Comparison of ENCODE assay signal across 39 cellular contexts in genomic region chr5:122901346-122901745, GRCh38.
"Had no signal": no experiment of that assay in that cellular context is flagged by ENCODE, and none has a peak within 500 bp of the region (broad histone marks: within the 10 kb centered on the region; RNA-seq: fewer than 3 reads in every experiment).

No MANE protein-coding gene starts in this region.

- H3K4me3 ChIP-seq: adrenal gland, body of pancreas, breast epithelium, cardiac muscle cell had no signal

- H3K9me3 Mint-ChIP-seq: activated B cell treated with CpG ODN at 0.5 μM for 24 hours; activated CD4-positive, alpha-beta memory T cell treated with anti-CD3 and anti-CD28 coated beads for 36 hours; activated CD4-positive, alpha-beta T cell treated with anti-CD3 and anti-CD28 coated beads, Interleukin-2, amount 10 ng/mL, durations not matched to agents 24 days and 14 days; activated CD8-positive, alpha-beta T cell treated with anti-CD3 and anti-CD28 coated beads for 36 hours; activated naive CD4-positive, alpha-beta T cell treated with anti-CD3 and anti-CD28 coated beads for 36 hours; activated naive CD4-positive, alpha-beta T cell treated with anti-CD3 and anti-CD28 coated beads, Interleukin-2, amount 50 U/mL, for 72 hours; activated naive CD8-positive, alpha-beta T cell treated with anti-CD3 and anti-CD28 coated beads for 36 hours; activated T-cell treated with anti-CD3 and anti-CD28 coated beads, Interleukin-2, amount 50 U/mL, for 4 hours; activated T-cell treated with anti-CD3 and anti-CD28 coated beads, Interleukin-2, amount 50 U/mL, for 72 hours; activated T-helper 1 cell treated with anti-CD3 and anti-CD28 coated beads, Interleukin-12 subunit alpha, Interleukin-12 subunit beta, Interleukin-2, Interleukin-4 antibody, amounts not matched to agents 30 ng/mL and 10 ng/mL and 1 ng/mL, durations not matched to agents 14 hours and 24 hours and 36 hours; activated T-helper 17 cell treated with anti-CD3 and anti-CD28 coated beads, Interleukin-2, amount 50 U/mL, for 72 hours; central memory CD8-positive, alpha-beta T cell; T-cell; T-helper 2 cell treated with Interferon-gamma antibody and Interleukin-4, amounts not matched to agents 5 μg/mL and 100 μg/mL, for 36 hours had no signal

- H3K4me1 ChIP-seq: adrenal gland, body of pancreas, breast epithelium had no signal

- H3K27ac ChIP-seq: adrenal gland, body of pancreas, brain microvascular endothelial cell, breast epithelium, cardiac muscle cell, VCaP had no signal

- H3K27me3 Mint-ChIP-seq: activated B cell treated with CpG ODN at 0.5 μM for 24 hours; activated CD4-positive, alpha-beta memory T cell treated with anti-CD3 and anti-CD28 coated beads for 36 hours; activated T-helper 17 cell treated with anti-CD3 and anti-CD28 coated beads, Interleukin-2, amount 50 U/mL, for 72 hours; central memory CD8-positive, alpha-beta T cell; T-cell had no signal

- ATAC-seq: activated CD8-positive, alpha-beta T cell treated with anti-CD3 and anti-CD28 coated beads for 36 hours; activated naive CD4-positive, alpha-beta T cell treated with anti-CD3 and anti-CD28 coated beads, Interleukin-2, amount 50 U/mL, for 72 hours; activated T-cell treated with anti-CD3 and anti-CD28 coated beads, Interleukin-2, amount 50 U/mL, for 4 hours; activated T-cell treated with anti-CD3 and anti-CD28 coated beads, Interleukin-2, amount 50 U/mL, for 72 hours; body of pancreas had no signal

- H3K9me3 ChIP-seq: adrenal gland, body of pancreas, breast epithelium had no signal

- H3K27ac Mint-ChIP-seq: activated B cell treated with CpG ODN at 0.5 μM for 24 hours; activated CD4-positive, alpha-beta memory T cell treated with anti-CD3 and anti-CD28 coated beads for 36 hours; activated CD4-positive, alpha-beta T cell treated with anti-CD3 and anti-CD28 coated beads, Interleukin-2, amount 10 ng/mL, durations not matched to agents 24 days and 14 days; activated CD8-positive, alpha-beta T cell treated with anti-CD3 and anti-CD28 coated beads for 36 hours; activated naive CD4-positive, alpha-beta T cell treated with anti-CD3 and anti-CD28 coated beads for 36 hours; activated naive CD4-positive, alpha-beta T cell treated with anti-CD3 and anti-CD28 coated beads, Interleukin-2, amount 50 U/mL, for 72 hours; activated naive CD8-positive, alpha-beta T cell treated with anti-CD3 and anti-CD28 coated beads for 36 hours; activated T-cell treated with anti-CD3 and anti-CD28 coated beads, Interleukin-2, amount 50 U/mL, for 72 hours; activated T-helper 1 cell treated with anti-CD3 and anti-CD28 coated beads, Interleukin-12 subunit alpha, Interleukin-12 subunit beta, Interleukin-2, Interleukin-4 antibody, amounts not matched to agents 30 ng/mL and 10 ng/mL and 1 ng/mL, durations not matched to agents 14 hours and 24 hours and 36 hours; activated T-helper 17 cell treated with anti-CD3 and anti-CD28 coated beads, Interleukin-2, amount 50 U/mL, for 72 hours; T-cell; T-helper 2 cell treated with Interferon-gamma antibody and Interleukin-4, amounts not matched to agents 5 μg/mL and 100 μg/mL, for 36 hours had no signal

- H3K36me3 Mint-ChIP-seq: activated CD4-positive, alpha-beta memory T cell treated with anti-CD3 and anti-CD28 coated beads for 36 hours; activated naive CD4-positive, alpha-beta T cell treated with anti-CD3 and anti-CD28 coated beads, Interleukin-2, amount 50 U/mL, for 72 hours; activated naive CD8-positive, alpha-beta T cell treated with anti-CD3 and anti-CD28 coated beads for 36 hours; T-cell had no signal

- DNase-seq: activated B cell treated with CpG ODN at 0.5 μM for 24 hours; activated CD4-positive, alpha-beta memory T cell treated with anti-CD3 and anti-CD28 coated beads for 36 hours; activated CD4-positive, alpha-beta T cell treated with anti-CD3 and anti-CD28 coated beads for 4 hours; activated CD4-positive, alpha-beta T cell treated with anti-CD3 and anti-CD28 coated beads, Interleukin-2, amount 10 ng/mL, durations not matched to agents 24 days and 14 days; activated CD4-positive, alpha-beta T cell treated with anti-CD3 and anti-CD28 coated beads, Interleukin-2, amount 50 U/mL, for 1 hour; activated CD4-positive, alpha-beta T cell treated with anti-CD3 and anti-CD28 coated beads, Interleukin-2, amount 50 U/mL, for 4 hours; activated CD4-positive, CD25-positive, alpha-beta regulatory T cell treated with anti-CD3 and anti-CD28 coated beads, Interleukin-2, amount 50 U/mL, for 72 hours; activated CD8-positive, alpha-beta memory T cell treated with anti-CD3 and anti-CD28 coated beads, Interleukin-2, amount 50 U/mL, for 4 hours; activated CD8-positive, alpha-beta T cell treated with anti-CD3 and anti-CD28 coated beads for 36 hours; activated effector memory CD4-positive, alpha-beta T cell treated with anti-CD3 and anti-CD28 coated beads, Interleukin-2, amount 50 U/mL, for 16 hours; activated gamma-delta T cell treated with Interleukin-2 at 50 U/mL for 16 hours; activated naive CD4-positive, alpha-beta T cell; activated naive CD4-positive, alpha-beta T cell treated with anti-CD3 and anti-CD28 coated beads for 36 hours; activated naive CD4-positive, alpha-beta T cell treated with anti-CD3 and anti-CD28 coated beads, Interleukin-2, amount 50 U/mL, for 16 hours; activated naive CD8-positive, alpha-beta T cell treated with anti-CD3 and anti-CD28 coated beads for 36 hours; activated T-cell treated with anti-CD3 and anti-CD28 coated beads for 4 hours; activated T-cell treated with anti-CD3 and anti-CD28 coated beads, Interleukin-2, amount 50 U/mL, for 1 hour; activated T-cell treated with anti-CD3 and anti-CD28 coated beads, Interleukin-2, amount 50 U/mL, for 4 hours; activated T-cell treated with anti-CD3 and anti-CD28 coated beads, Interleukin-2, amount 50 U/mL, for 72 hours; adrenal gland; amniotic stem cell; aorta; body of pancreas; brain microvascular endothelial cell; caudate nucleus; cerebellar nuclear complex; T-cell; T-helper 2 cell; T-helper 9 cell had no signal

- H3K36me3 ChIP-seq: adrenal gland, brain microvascular endothelial cell, breast epithelium, cardiac muscle cell had no signal

- H3K27me3 ChIP-seq: adrenal gland, body of pancreas, brain microvascular endothelial cell, breast epithelium, cardiac muscle cell had no signal

- FAIRE-seq: astrocyte, TTC549 had no signal

- H3K4me3 Mint-ChIP-seq: activated B cell treated with CpG ODN at 0.5 μM for 24 hours; activated CD4-positive, alpha-beta memory T cell treated with anti-CD3 and anti-CD28 coated beads for 36 hours; activated CD4-positive, alpha-beta T cell treated with anti-CD3 and anti-CD28 coated beads, Interleukin-2, amount 10 ng/mL, durations not matched to agents 24 days and 14 days; activated CD8-positive, alpha-beta T cell treated with anti-CD3 and anti-CD28 coated beads for 36 hours; activated naive CD4-positive, alpha-beta T cell treated with anti-CD3 and anti-CD28 coated beads for 36 hours; activated naive CD8-positive, alpha-beta T cell treated with anti-CD3 and anti-CD28 coated beads for 36 hours; activated T-cell treated with anti-CD3 and anti-CD28 coated beads, Interleukin-2, amount 50 U/mL, for 4 hours; activated T-cell treated with anti-CD3 and anti-CD28 coated beads, Interleukin-2, amount 50 U/mL, for 72 hours; activated T-helper 1 cell treated with anti-CD3 and anti-CD28 coated beads, Interleukin-12 subunit alpha, Interleukin-12 subunit beta, Interleukin-2, Interleukin-4 antibody, amounts not matched to agents 30 ng/mL and 10 ng/mL and 1 ng/mL, durations not matched to agents 14 hours and 24 hours and 36 hours; activated T-helper 17 cell treated with anti-CD3 and anti-CD28 coated beads, Interleukin-2, amount 50 U/mL, for 72 hours; central memory CD8-positive, alpha-beta T cell; T-cell; T-helper 2 cell treated with Interferon-gamma antibody and Interleukin-4, amounts not matched to agents 5 μg/mL and 100 μg/mL, for 36 hours had no signal
